In genomic region chr1:156865865-156866678, GRCh38 we compare ENCODE assay signal across 25 cellular contexts. TPM values are rescaled to one million over a fixed set of nuclear protein-coding genes. Genes with fewer than 3 reads are reported as not detected.
DNase-seq lines count a peak whose midpoint lies in the region; TF ChIP-seq lines count a peak whose summit lies in the region.
"Had no signal": no experiment of that assay in that cellular context is flagged by ENCODE, and none has a peak within 500 bp of the region (broad histone marks: within the 10 kb centered on the region; RNA-seq: fewer than 3 reads in every experiment).

No MANE protein-coding gene starts in this region.

- no peaks in the 10 kb centered on the region for H3K9me3 ChIP-seq in WERI-Rb-1 (ENCODE audit: severe bottlenecking)
- no peaks in the 10 kb centered on the region for H3K9me3 ChIP-seq in Karpas-422 (ENCODE audit: low read length)
- no peaks in the 10 kb centered on the region for H3K9me3 ChIP-seq in CD8-positive, alpha-beta memory T cell (ENCODE audit: low read length)
- H3K9me3 ChIP-seq: esophagus squamous epithelium, SJSA1 had no signal

- peaks cover 29% of the 10 kb centered on the region for H3K9me3 Mint-ChIP-seq in glutamatergic neuron (ENCODE audit: unreplicated experiment)
- no peaks in the 10 kb centered on the region for H3K9me3 Mint-ChIP-seq in CD8-positive, alpha-beta memory T cell
- H3K9me3 Mint-ChIP-seq: naive B cell; stimulated activated naive B cell treated with anti-CD40 and anti-IgM and Interleukin-4, amounts not matched to agents 10 μg/mL and 1 μg/mL and 100 μg/mL, for 72 hours had no signal

- peak overlapping the region; percentile 87 for H3K27ac Mint-ChIP-seq in glutamatergic neuron (ENCODE audit: unreplicated experiment)
- peak overlapping the region in 2 of 8 donors; percentile 1 to 42 for H3K27ac Mint-ChIP-seq in CD8-positive, alpha-beta memory T cell
- H3K27ac Mint-ChIP-seq: stimulated activated naive B cell treated with anti-CD40 and anti-IgM and Interleukin-4, amounts not matched to agents 10 μg/mL and 1 μg/mL and 100 μg/mL, for 72 hours had no signal

- H3K4me3 ChIP-seq in WERI-Rb-1 (ENCODE audit: low read depth, low read length) (peak overlapping the region; percentile 1; the same call in 1 of the 2 replicates), Karpas-422 (ENCODE audit: low read length) (no peak overlapping the region)
- no peak overlapping the region for H3K4me3 ChIP-seq in CD8-positive, alpha-beta memory T cell (ENCODE audit: low read length)
- H3K4me3 ChIP-seq: esophagus squamous epithelium, lung, SJSA1 had no signal

- H3K36me3 ChIP-seq in WERI-Rb-1, result no peaks in the 10 kb centered on the region
- H3K36me3 ChIP-seq in Karpas-422 (ENCODE audit: insufficient read depth, low read length), result no peaks in the 10 kb centered on the region
- H3K36me3 ChIP-seq in CD8-positive, alpha-beta memory T cell (ENCODE audit: insufficient read depth, low read length), result no peaks in the 10 kb centered on the region
- H3K36me3 ChIP-seq: esophagus squamous epithelium, SJSA1 had no signal

- H3K4me3 Mint-ChIP-seq in glutamatergic neuron (ENCODE audit: unreplicated experiment), result peak overlapping the region; percentile 72
- no peak overlapping the region for H3K4me3 Mint-ChIP-seq in CD8-positive, alpha-beta memory T cell
- H3K4me3 Mint-ChIP-seq: stimulated activated naive B cell treated with anti-CD40 and anti-IgM and Interleukin-4, amounts not matched to agents 10 μg/mL and 1 μg/mL and 100 μg/mL, for 72 hours had no signal

- no peaks in the 10 kb centered on the region for H3K9me2 ChIP-seq in Karpas-422 (replicated peaks; ENCODE audit: insufficient read depth, low read length)

- H3K4me1 Mint-ChIP-seq in glutamatergic neuron (ENCODE audit: low read depth, unreplicated experiment), result peaks cover 64% of the 10 kb centered on the region
- peaks cover 17 to 27% (median 18%) of the 10 kb centered on the region in 3 donors for H3K4me1 Mint-ChIP-seq in CD8-positive, alpha-beta memory T cell

- H3K9ac ChIP-seq in Karpas-422 (ENCODE audit: low read length), result no peak overlapping the region

- H3K27ac ChIP-seq in WERI-Rb-1 (peak overlapping the region; percentile 42), Karpas-422 (ENCODE audit: low read length) (no peak overlapping the region)
- no peak overlapping the region for H3K27ac ChIP-seq in CD8-positive, alpha-beta memory T cell (ENCODE audit: low read depth, low read length)
- H3K27ac ChIP-seq: C4-2B, esophagus squamous epithelium, SJSA1, VCaP had no signal

- no peaks in the 10 kb centered on the region for H3K36me3 Mint-ChIP-seq in glutamatergic neuron (ENCODE audit: unreplicated experiment)
- no peaks in the 10 kb centered on the region for H3K36me3 Mint-ChIP-seq in CD8-positive, alpha-beta memory T cell
- H3K36me3 Mint-ChIP-seq: naive B cell; stimulated activated naive B cell treated with anti-CD40 and anti-IgM and Interleukin-4, amounts not matched to agents 10 μg/mL and 1 μg/mL and 100 μg/mL, for 72 hours had no signal

- H3K27me3 Mint-ChIP-seq in glutamatergic neuron (ENCODE audit: unreplicated experiment), result peaks cover 15% of the 10 kb centered on the region
- peaks cover 42 to 53% of the 10 kb centered on the region in 2 donors for H3K27me3 Mint-ChIP-seq in CD8-positive, alpha-beta memory T cell

- POLR2A ChIA-PET in CD8-positive, alpha-beta memory T cell (lab: Charles Lee), result no interaction called here

- no peaks in the 10 kb centered on the region for H3K79me2 ChIP-seq in Karpas-422 (ENCODE audit: low read length)

- no peak overlapping the region for H3K4me2 ChIP-seq in Karpas-422 (ENCODE audit: low read depth, low read length, poor library complexity, severe bottlenecking)

- H3K4me1 ChIP-seq in Karpas-422 (ENCODE audit: low read length), result no peaks in the 10 kb centered on the region
- H3K4me1 ChIP-seq in CD8-positive, alpha-beta memory T cell (ENCODE audit: insufficient read depth, low read length), result peaks cover 12% of the 10 kb centered on the region

- no peaks in the 10 kb centered on the region for H4K20me1 ChIP-seq in Karpas-422 (ENCODE audit: insufficient read depth, low read depth, low read length)

- CTCF ChIA-PET in CD8-positive, alpha-beta memory T cell (lab: Charles Lee), result interaction anchor here (1.2 kb wide), 1 partner anchor 24 kb away, joined by 3 read pairs; no protein-coding TSS in a partner anchor

- H2AFZ ChIP-seq in Karpas-422 (ENCODE audit: low read length), result no peak overlapping the region

- TF ChIP-seq CTCF in WERI-Rb-1 (IDR thresholded peaks at IDR 0.05; ENCODE audit: low read depth, low read length) (no peak), glutamatergic neuron (IDR thresholded peaks at IDR 0.05; ENCODE audit: partially characterized antibody, unreplicated experiment) (no peak)

- DNase-seq in NCI-H524 (lab: John Stamatoyannopoulos, UW), result peak; percentile 50 to 70
- DNase-seq in NCI-H524 treated with DMSO at 0.1 percent for 48 hours (lab: John Stamatoyannopoulos, UW), result no peak
- DNase-seq in GF-D8 (lab: John Stamatoyannopoulos, UW), result peak; percentile 21
- no peak for DNase-seq in WERI-Rb-1
- peak; percentile 53 for DNase-seq in glutamatergic neuron
- DNase-seq in Karpas-422, result no peak
- no peak for DNase-seq in HPDE6-E6E7 (ENCODE audit: extremely low spot score)
- DNase-seq in CD8-positive, alpha-beta memory T cell, result no peak
- DNase-seq: 8988T; caudate nucleus; DMS79 treated with DMSO at 0.1 percent for 48 hours; esophagus squamous epithelium; head of caudate nucleus; Kasumi-1; naive B cell; NCI-H1436; NCI-H345; small intestine; stimulated activated naive B cell treated with anti-CD40 and anti-IgM and Interleukin-4, amounts not matched to agents 10 μg/mL and 1 μg/mL and 100 μg/mL, for 72 hours; trophoblast cell had no signal

- H3K27me3 ChIP-seq in WERI-Rb-1 (ENCODE audit: insufficient read depth, low read depth, severe bottlenecking) (no peaks in the 10 kb centered on the region), Karpas-422 (ENCODE audit: low read length) (no peaks in the 10 kb centered on the region)
- H3K27me3 ChIP-seq in CD8-positive, alpha-beta memory T cell (ENCODE audit: insufficient read depth, low read length, poor library complexity, severe bottlenecking), result peaks cover 31% of the 10 kb centered on the region

RNA-seq across cellular contexts. Expression of gene NTRK1, which starts 5.4 kb away (rescaled TPM):
- total RNA-seq in glutamatergic neuron (ENCODE audit: unreplicated experiment), result 296 TPM
- not detected in 2 replicates for total RNA-seq in Karpas-422 (2014; rRNA removed; shearing (Covaris generic); ENCODE audit: low replicate concordance)
- total RNA-seq in CD8-positive, alpha-beta memory T cell, result 1 to 10 TPM; 2.9 to 3.0 TPM
- polyA plus RNA-seq in CD8-positive, alpha-beta memory T cell, result not detected
- total RNA-seq: SJSA1 had no signal

RNA-seq across cellular contexts. Expression of gene INSRR, which starts 7.2 kb away (rescaled TPM):
- 6.9 TPM for total RNA-seq in glutamatergic neuron (ENCODE audit: unreplicated experiment)
- total RNA-seq in Karpas-422 (2014; rRNA removed; shearing (Covaris generic); ENCODE audit: low replicate concordance), result not detected in 2 replicates
- total RNA-seq in CD8-positive, alpha-beta memory T cell, result under 1 TPM in 1 of 2 experiments, not detected in 1; 0.07 TPM
- polyA plus RNA-seq in CD8-positive, alpha-beta memory T cell, result not detected
- total RNA-seq: esophagus squamous epithelium, lung, SJSA1 had no signal
- polyA plus RNA-seq: lung had no signal

RNA-seq across cellular contexts. Expression of gene PEAR1, which starts 27.4 kb away (rescaled TPM):
- 1.2 TPM for total RNA-seq in glutamatergic neuron (ENCODE audit: unreplicated experiment)
- total RNA-seq in Karpas-422 (2014; rRNA removed; shearing (Covaris generic); ENCODE audit: low replicate concordance), result 0.22 TPM in 1 of 2 replicates, not detected in the other
- not detected for total RNA-seq in CD8-positive, alpha-beta memory T cell
- not detected for polyA plus RNA-seq in CD8-positive, alpha-beta memory T cell

RNA-seq across cellular contexts. Expression of gene SH2D2A, which starts 49.4 kb away (rescaled TPM):
- total RNA-seq in glutamatergic neuron (ENCODE audit: unreplicated experiment), result 0.86 TPM
- not detected in 2 replicates for total RNA-seq in Karpas-422 (2014; rRNA removed; shearing (Covaris generic); ENCODE audit: low replicate concordance)
- 100 to 1,000 TPM; 163 to 170 TPM for total RNA-seq in CD8-positive, alpha-beta memory T cell
- 62.1 TPM for polyA plus RNA-seq in CD8-positive, alpha-beta memory T cell
- total RNA-seq: SJSA1 had no signal

RNA-seq across cellular contexts. Expression of gene LRRC71, which starts 54.4 kb away (rescaled TPM):
- total RNA-seq in glutamatergic neuron (ENCODE audit: unreplicated experiment), result not detected
- not detected in 2 replicates for total RNA-seq in Karpas-422 (2014; rRNA removed; shearing (Covaris generic); ENCODE audit: low replicate concordance)
- total RNA-seq in CD8-positive, alpha-beta memory T cell, result not detected
- polyA plus RNA-seq in CD8-positive, alpha-beta memory T cell, result not detected
- total RNA-seq: esophagus squamous epithelium, posterior vena cava, SJSA1 had no signal

Comparison
In these comparisons a context has a peak if more than half of its experiments do, and no peak if none do; other contexts are left out.
1. DNase-seq: peak in NCI-H524 (2 of 2), GF-D8 (single experiment) and glutamatergic neuron (single experiment); none in NCI-H524 treated with DMSO at 0.1 percent for 48 hours (single experiment), WERI-Rb-1 (single experiment), Karpas-422 (single experiment), HPDE6-E6E7 (single experiment) and CD8-positive, alpha-beta memory T cell (0 of 5).
2. RNA of gene NTRK1, which starts 5.4 kb away (total RNA-seq): 296 TPM in glutamatergic neuron (single experiment); 2.9 to 3.0 TPM in CD8-positive, alpha-beta memory T cell and not detected in Karpas-422; every median in the first group is over 10 times any median in the second.